In the genomic region with DNA sequence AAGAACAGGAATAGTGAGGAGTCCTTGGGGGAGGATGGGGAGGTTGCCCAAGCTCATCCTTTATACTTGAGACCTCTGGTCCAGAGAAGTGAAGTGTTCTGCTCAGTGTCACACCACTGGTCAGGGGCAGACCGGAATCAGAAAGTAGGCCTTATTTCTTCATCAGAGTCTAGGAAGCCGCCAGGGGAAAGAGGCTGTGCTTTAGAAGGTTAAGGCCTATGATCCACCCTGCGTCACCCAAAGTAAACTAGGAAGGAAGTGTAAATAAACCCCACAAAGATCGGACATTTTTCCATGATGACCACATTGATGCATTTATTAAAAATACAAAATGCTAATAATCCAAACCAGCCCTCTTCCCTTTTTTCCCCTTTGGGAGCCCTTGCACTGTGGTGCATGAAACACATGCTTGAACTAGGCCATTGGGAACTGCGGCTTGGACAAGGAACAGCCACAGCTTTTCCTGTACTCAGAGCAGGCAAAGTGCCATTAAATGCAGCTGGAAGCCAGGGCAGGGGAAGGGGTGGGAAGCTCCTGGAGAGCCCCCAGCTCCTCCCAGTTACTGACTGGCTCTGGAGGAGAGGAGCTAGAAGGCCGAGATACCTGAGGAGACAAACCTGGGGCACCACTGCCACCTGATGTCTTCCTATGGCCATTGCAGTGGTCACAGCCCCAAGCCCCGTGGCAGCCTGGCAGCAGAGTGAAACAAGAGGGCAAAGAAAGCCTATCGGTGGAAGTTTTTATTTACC, we compare ENCODE assay signal across 8 cellular contexts. TPM values are rescaled to one million over a fixed set of nuclear protein-coding genes. Genes with fewer than 3 reads are reported as not detected.
DNase-seq lines count a peak whose midpoint lies in the region; ATAC-seq and TF ChIP-seq lines count a peak whose summit lies in the region.

No MANE protein-coding gene starts in this region.

- intact Hi-C loops in Caco-2 (cut with micrococcal nuclease; ENCODE audit: unreplicated experiment) (loop anchor here (1.0 to 5.0 kb wide), 4 partner anchors 64 to 314 kb away; no protein-coding TSS in a partner anchor), lower lobe of right lung (cut with DNase I) (no loop called here)

- no peaks in the 10 kb centered on the region for H3K27me3 Mint-ChIP-seq in Caco-2 (ENCODE audit: insufficient read depth, unreplicated experiment)

- no peak overlapping the region for H3K27ac Mint-ChIP-seq in Caco-2 (ENCODE audit: unreplicated experiment)

- no peaks in the 10 kb centered on the region for H3K4me1 ChIP-seq in Caco-2
- peaks cover 13% of the 10 kb centered on the region in 2 donors for H3K4me1 ChIP-seq in duodenal mucosa (ENCODE audit: control insufficient read depth in 1 of 2, insufficient read depth in 2 of 2, low read length in 2 of 2)
- peaks cover 12% of the 10 kb centered on the region for H3K4me1 ChIP-seq in lower lobe of right lung

- ATAC-seq in lower lobe of right lung (peak; percentile 96 to 97), HG03025 (IDR thresholded peaks at IDR 0.05; ENCODE audit: low FRiP score, unreplicated experiment) (no peak)

- peak; percentile 80 to 84 for DNase-seq in Caco-2
- DNase-seq in HFF-Myc (ENCODE audit: extremely low read depth, low read depth), result peak; percentile 77
- peak; percentile 28 to 68 for DNase-seq in NCI-H446 (lab: John Stamatoyannopoulos, UW)
- peak; percentile 23 to 44 for DNase-seq in activated CD4-positive, alpha-beta T cell treated with anti-CD3 and anti-CD28 coated beads, Interleukin-2, amount 50 U/mL, for 4 hours
- DNase-seq in lower lobe of right lung, result peak; percentile 77
- peak in 2 of 3 donors; percentile 16 to 24 for DNase-seq in stimulated activated CD4-positive, alpha-beta T cell treated with anti-CD3 and anti-CD28 coated beads, TNF-alpha, amount 100 ng/mL, for 1 hour (ENCODE audit: low read depth in 3 of 3, low spot score in 1 of 3)

- no peaks in the 10 kb centered on the region for H3K27me3 ChIP-seq in Caco-2 (replicated peaks; ENCODE audit: control insufficient read depth, insufficient read depth, low read length)
- no peaks in the 10 kb centered on the region for H3K27me3 ChIP-seq in duodenal mucosa (ENCODE audit: control insufficient read depth in 1 of 2, insufficient read depth in 2 of 2, low read length in 2 of 2)
- no peaks in the 10 kb centered on the region for H3K27me3 ChIP-seq in lower lobe of right lung (ENCODE audit: low read depth)

- H3K27ac ChIP-seq in duodenal mucosa (ENCODE audit: low read depth, low read length) (no peak overlapping the region), lower lobe of right lung (peak overlapping the region; percentile 39)

- CTCF ChIA-PET in Caco-2 (lab: Charles Lee), result interaction anchor here (0.5 to 1.9 kb wide), 26 partner anchors 9 to 771 kb away, joined by 3 to 29 read pairs (median 4); no protein-coding TSS in a partner anchor

- H3K9me3 Mint-ChIP-seq in Caco-2 (ENCODE audit: unreplicated experiment), result no peaks in the 10 kb centered on the region

- peaks cover 14% of the 10 kb centered on the region for H3K4me1 Mint-ChIP-seq in Caco-2 (ENCODE audit: low read depth, unreplicated experiment)

- peak overlapping the region; percentile 25 to 48 for H3K9ac ChIP-seq in duodenal mucosa (ENCODE audit: low read depth in 1 of 2, low read length in 2 of 2)

- POLR2A ChIA-PET in Caco-2 (lab: Charles Lee), result interaction anchor here (1.0 kb wide), 1 partner anchor 62 kb away, joined by 6 read pairs; no protein-coding TSS in a partner anchor

- no peaks in the 10 kb centered on the region for H3K9me3 ChIP-seq in Caco-2
- H3K9me3 ChIP-seq in duodenal mucosa (ENCODE audit: control insufficient read depth in 1 of 2, low read length in 2 of 2), result no peaks in the 10 kb centered on the region
- H3K9me3 ChIP-seq in lower lobe of right lung, result no peaks in the 10 kb centered on the region

- H3K36me3 Mint-ChIP-seq in Caco-2 (ENCODE audit: insufficient read depth, unreplicated experiment), result peaks cover 14% of the 10 kb centered on the region

- no TSS peak for BruUV-seq in Caco-2 (replicated peaks; lab: Mats Ljungman, UMichigan)

- H3K4me3 Mint-ChIP-seq in Caco-2 (ENCODE audit: unreplicated experiment), result no peak overlapping the region

- H3K4me3 ChIP-seq in Caco-2 (ENCODE audit: low read depth, low read length) (no peak overlapping the region), HFF-Myc (replicated peaks; ENCODE audit: low read depth, low read length) (no peak overlapping the region), duodenal mucosa (ENCODE audit: low read depth in 1 of 2, low read length in 2 of 2) (peak overlapping the region; percentile 0 to 52), lower lobe of right lung (no peak overlapping the region)

- H3K36me3 ChIP-seq in Caco-2 (ENCODE audit: control insufficient read depth, insufficient read depth, low read length), result no peaks in the 10 kb centered on the region
- H3K36me3 ChIP-seq in duodenal mucosa (ENCODE audit: control insufficient read depth in 1 of 2, insufficient read depth in 2 of 2, low read length in 2 of 2), result no peaks in the 10 kb centered on the region
- H3K36me3 ChIP-seq in lower lobe of right lung, result no peaks in the 10 kb centered on the region

- TF ChIP-seq CTCF in Caco-2 (IDR thresholded peaks at IDR 0.05; ENCODE audit: insufficient read depth in 1 of 2, low read depth in 1 of 2, low read length in 1 of 2, severe bottlenecking in 1 of 2, unreplicated experiment in 1 of 2), result peak; percentile 81 to 87
- TF ChIP-seq CTCF in HFF-Myc (IDR thresholded peaks at IDR 0.05; ENCODE audit: low read depth, low read length, missing control alignments), result peak; percentile 87
- TF ChIP-seq CTCF in lower lobe of right lung (IDR thresholded peaks at IDR 0.05), result peak; percentile 86

RNA-seq across cellular contexts. Expression of gene CDC25A, which starts 37.0 kb away (rescaled TPM):
- 32.1 and 35.5 TPM in 2 replicates for total RNA-seq in Caco-2 (2022)
- total RNA-seq in lower lobe of right lung, result 0.83 TPM

Comparison
In these comparisons a context has a peak if more than half of its experiments do, and no peak if none do; other contexts are left out.
1. DNase-seq: peak in every context shown above with its lines; median percentile 82 in Caco-2; 77 in HFF-Myc; 77 in lower lobe of right lung; 48 in NCI-H446; 34 in activated CD4-positive, alpha-beta T cell treated with anti-CD3 and anti-CD28 coated beads, Interleukin-2, amount 50 U/mL, for 4 hours; 20 in stimulated activated CD4-positive, alpha-beta T cell treated with anti-CD3 and anti-CD28 coated beads, TNF-alpha, amount 100 ng/mL, for 1 hour.
2. H3K4me3 ChIP-seq: peak in duodenal mucosa (2 of 2); none in Caco-2 (single experiment), HFF-Myc (single experiment) and lower lobe of right lung (single experiment).
3. RNA of gene CDC25A, which starts 37.0 kb away (total RNA-seq): 32.1 to 35.5 TPM in Caco-2; 0.83 TPM in lower lobe of right lung (single experiment); every median in the first group is over 10 times any median in the second.
4. Peak in every context shown above with its lines, with median percentiles within 50 percentile points of each other: CTCF ChIP-seq.